Comparison of ENCODE assay signal across 8 cellular contexts in genomic region chr1:224116131-224116530, GRCh38. TPM values are rescaled to one million over a fixed set of nuclear protein-coding genes. Genes with fewer than 3 reads are reported as not detected.
DNase-seq lines count a peak whose midpoint lies in the region; FAIRE-seq and TF ChIP-seq lines count a peak whose summit lies in the region.

No MANE protein-coding gene starts in this region.

- intact Hi-C loops in A673 (cut with micrococcal nuclease; ENCODE audit: unreplicated experiment) = loop anchor here (10.0 kb wide), 2 partner anchors 301 to 339 kb away; no protein-coding TSS in a partner anchor
- intact Hi-C loops in testis (cut with DNase I; ENCODE audit: low total_unique reads) = no loop called here

- BruUV-seq in A673 (replicated peaks; lab: Mats Ljungman, UMichigan) = no TSS peak

- in situ Hi-C loops in astrocyte of the spinal cord (cut with HindIII; ENCODE audit: low sequenced_read_pairs) = no loop called here

- TF ChIP-seq POLR2A in testis (IDR thresholded peaks at IDR 0.05) = no peak

- POLR2A ChIA-PET in A673 (lab: Charles Lee; ENCODE audit: low non-redundant PET) = interaction anchor here (0.6 kb wide), 1 partner anchor 10 kb away, joined by 3 read pairs; no protein-coding TSS in a partner anchor

- H3K4me1 ChIP-seq in A673 (ENCODE audit: insufficient read depth, low read length, poor library complexity, severe bottlenecking) (peaks cover 16% of the 10 kb centered on the region), testis (peaks cover 17% of the 10 kb centered on the region)

- H3K36me3 ChIP-seq in A673 (ENCODE audit: insufficient read depth, low read length, poor library complexity, severe bottlenecking) (peaks cover 4% of the 10 kb centered on the region), testis (ENCODE audit: low read depth, missing control alignments) (no peaks in the 10 kb centered on the region)

- H3K9me3 ChIP-seq in A673 (ENCODE audit: low read depth, low read length, poor library complexity, severe bottlenecking) (no peaks in the 10 kb centered on the region), testis (no peaks in the 10 kb centered on the region)

- FAIRE-seq in islet of Langerhans (lab: Jason Lieb, UNC) = peak; percentile 97

- CTCF ChIA-PET in A673 (lab: Charles Lee) = interaction anchor here (0.6 to 1.0 kb wide), 3 partner anchors 217 to 1871 kb away, joined by 3 to 7 read pairs (median 4); no protein-coding TSS in a partner anchor

- H3K27me3 ChIP-seq in A673 (replicated peaks; ENCODE audit: insufficient read depth, low read depth, low read length, poor library complexity) (no peaks in the 10 kb centered on the region), HL-60 (ENCODE audit: insufficient read depth, poor library complexity, severe bottlenecking) (no peaks in the 10 kb centered on the region), testis (no peaks in the 10 kb centered on the region)

- TF ChIP-seq CTCF in A673 (conservative IDR thresholded peaks at IDR 0.05; ENCODE audit: low read depth, low read length) (peak; percentile 67), GM10266 (IDR thresholded peaks at IDR 0.05; ENCODE audit: control insufficient read depth, insufficient read depth, low read depth, missing control alignments) (peak; percentile 47), HL-60 (IDR thresholded peaks at IDR 0.05; ENCODE audit: insufficient read depth, low read length) (no peak), astrocyte of the spinal cord (IDR thresholded peaks at IDR 0.05; ENCODE audit: low read depth, low read length) (peak; percentile 29), testis (IDR thresholded peaks at IDR 0.05) (peak; percentile 31 to 55 (median 44))

- DNase-seq in A673 (ENCODE audit: low spot score) = peak; percentile 73
- DNase-seq in GM10266 (ENCODE audit: extremely low spot score) = peak; percentile 51
- DNase-seq in HL-60 (ENCODE audit: low read depth in 1 of 2, low spot score in 1 of 2) = peak; percentile 10 to 46
- DNase-seq in NCI-H774 (lab: John Stamatoyannopoulos, UW) = peak; percentile 55
- peak; percentile 72 for DNase-seq in astrocyte of the spinal cord (ENCODE audit: low read depth, low spot score)
- no peak for DNase-seq in testis
- DNase-seq in activated CD8-positive, alpha-beta memory T cell treated with anti-CD3 and anti-CD28 coated beads, Interleukin-2, amount 50 U/mL, for 4 hours = no peak

- H3K27ac ChIP-seq in A673 (ENCODE audit: low read depth, low read length, poor library complexity, severe bottlenecking) = no peak overlapping the region
- H3K27ac ChIP-seq in HL-60 (replicated peaks) = no peak overlapping the region
- no peak overlapping the region for H3K27ac ChIP-seq in testis

- WGBS in testis, 2 donors = 10 to 12% methylated on average over 4 of the region's 4 CpGs

- H3K4me3 ChIP-seq in A673 (ENCODE audit: low read depth, low read length, poor library complexity, severe bottlenecking) (peak overlapping the region; percentile 90), HL-60 (replicated peaks; ENCODE audit: insufficient read depth, low read length) (no peak overlapping the region; the same call in 1 of the 2 replicates), astrocyte of the spinal cord (ENCODE audit: low read depth, low read length) (no peak overlapping the region), testis (no peak overlapping the region)

RNA-seq across cellular contexts. Expression of gene FBXO28, which starts 2.2 kb away (rescaled TPM):
- total RNA-seq in A673 (2021) (39.0 and 45.8 TPM in 2 replicates), testis (10 to 100 TPM; 29.6 to 43.7 TPM)
- 23.7 TPM for polyA plus RNA-seq in testis (ENCODE audit: insufficient read depth, low read depth, low replicate concordance)

Comparison
In these comparisons a context has a peak if more than half of its experiments do, and no peak if none do; other contexts are left out.
1. DNase-seq: peak in A673 (single experiment), GM10266 (single experiment), HL-60 (2 of 2), NCI-H774 (single experiment) and astrocyte of the spinal cord (single experiment); none in testis (single experiment) and activated CD8-positive, alpha-beta memory T cell treated with anti-CD3 and anti-CD28 coated beads, Interleukin-2, amount 50 U/mL, for 4 hours (single experiment).